Comparison of ENCODE assay signal across 25 cellular contexts in the genomic region with DNA sequence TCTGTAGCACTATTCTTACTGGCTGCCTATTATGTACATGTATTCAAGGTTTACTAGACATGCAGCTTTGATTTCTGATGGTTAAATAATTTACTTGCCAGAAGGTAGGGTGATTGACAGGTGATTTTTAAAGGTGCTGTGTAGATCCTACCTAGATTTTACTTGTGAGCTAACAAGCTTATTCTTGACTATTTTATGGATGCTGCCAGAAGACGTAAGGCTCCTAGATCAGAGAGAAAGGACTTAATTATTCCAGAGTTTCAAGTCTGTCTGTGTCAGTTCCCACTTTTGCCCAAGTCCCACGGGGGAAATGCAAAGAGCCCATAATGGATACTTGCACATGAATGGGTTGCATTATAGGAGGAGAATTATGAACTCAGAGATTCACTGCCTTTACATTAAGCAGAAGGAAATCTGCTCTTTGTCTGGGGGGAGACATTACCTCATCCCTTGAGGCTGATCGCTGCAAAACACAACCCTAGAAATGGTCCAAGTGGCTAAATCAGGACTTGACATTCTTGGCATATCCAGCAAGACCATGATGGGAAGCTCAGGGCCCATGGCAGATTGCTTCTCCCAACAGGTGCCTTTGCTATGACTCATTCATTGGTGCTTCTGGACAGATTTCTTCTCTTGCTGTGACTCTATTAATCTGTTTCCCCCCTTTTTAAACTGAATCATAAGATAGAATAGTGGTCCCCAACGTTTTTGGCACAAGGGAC. TPM values are rescaled to one million over a fixed set of nuclear protein-coding genes. Genes with fewer than 3 reads are reported as not detected.
"Had no signal": no experiment of that assay in that cellular context is flagged by ENCODE, and none has a peak within 500 bp of the region (broad histone marks: within the 10 kb centered on the region; RNA-seq: fewer than 3 reads in every experiment).

No MANE protein-coding gene starts in this region.

- DNase-seq: colonic mucosa; dermis blood vessel endothelial cell; esophagus squamous epithelium; foreskin fibroblast; mammary epithelial cell; mucosa of descending colon; naive thymus-derived CD8-positive, alpha-beta T cell; nucleus accumbens; pancreas; right lobe of liver; stimulated activated CD4-positive, alpha-beta T cell treated with anti-CD3 and anti-CD28 coated beads, Interleukin-15, amount 100 ng/mL, for 24 hours; stimulated activated CD4-positive, alpha-beta T cell treated with anti-CD3 and anti-CD28 coated beads, Interleukin-1b, Interleukin-23, amount 100 ng/mL, for 48 hours; stimulated activated CD4-positive, alpha-beta T cell treated with anti-CD3 and anti-CD28 coated beads, Interleukin-4, amount 100 ng/mL, for 24 hours; stimulated activated naive B cell treated with anti-CD40 and anti-IgM and Interleukin-4, amounts not matched to agents 10 μg/mL and 1 μg/mL and 100 μg/mL, for 72 hours; stimulated activated naive CD8-positive, alpha-beta T cell treated with anti-CD3 and anti-CD28 coated beads, Interleukin-15, amount 100 ng/mL, for 72 hours; testis; upper lobe of right lung had no signal

- H3K9me3 ChIP-seq: colonic mucosa, esophagus squamous epithelium, gastroesophageal sphincter, mucosa of descending colon, pancreas, prostate gland, right lobe of liver, testis, tibial nerve, upper lobe of right lung, vagina had no signal

- H3K27ac Mint-ChIP-seq: naive thymus-derived CD8-positive, alpha-beta T cell; neural progenitor cell; stimulated activated naive B cell treated with anti-CD40 and anti-IgM and Interleukin-4, amounts not matched to agents 10 μg/mL and 1 μg/mL and 100 μg/mL, for 72 hours; stimulated activated naive CD8-positive, alpha-beta T cell treated with anti-CD3 and anti-CD28 coated beads, Interleukin-15, amount 100 ng/mL, for 72 hours had no signal

- H3K36me3 ChIP-seq: colonic mucosa, esophagus squamous epithelium, gastroesophageal sphincter, neural progenitor cell, pancreas, prostate gland, right lobe of liver, tibial nerve, upper lobe of right lung, vagina had no signal

- H3K9me3 Mint-ChIP-seq: neural progenitor cell; stimulated activated naive CD8-positive, alpha-beta T cell treated with anti-CD3 and anti-CD28 coated beads, Interleukin-15, amount 100 ng/mL, for 72 hours had no signal

- H3K4me1 Mint-ChIP-seq: stimulated activated naive B cell treated with anti-CD40 and anti-IgM and Interleukin-4, amounts not matched to agents 10 μg/mL and 1 μg/mL and 100 μg/mL, for 72 hours; stimulated activated naive CD8-positive, alpha-beta T cell treated with anti-CD3 and anti-CD28 coated beads, Interleukin-15, amount 100 ng/mL, for 72 hours had no signal

- ATAC-seq: gastroesophageal sphincter; left lobe of liver; mucosa of descending colon; naive thymus-derived CD8-positive, alpha-beta T cell; pancreas; right lobe of liver; stimulated activated naive B cell treated with anti-CD40 and anti-IgM and Interleukin-4, amounts not matched to agents 10 μg/mL and 1 μg/mL and 100 μg/mL, for 72 hours; stimulated activated naive CD8-positive, alpha-beta T cell treated with anti-CD3 and anti-CD28 coated beads, Interleukin-15, amount 100 ng/mL, for 72 hours; upper lobe of right lung had no signal

- H3K4me3 Mint-ChIP-seq: naive thymus-derived CD8-positive, alpha-beta T cell; neural progenitor cell; stimulated activated naive B cell treated with anti-CD40 and anti-IgM and Interleukin-4, amounts not matched to agents 10 μg/mL and 1 μg/mL and 100 μg/mL, for 72 hours; stimulated activated naive CD8-positive, alpha-beta T cell treated with anti-CD3 and anti-CD28 coated beads, Interleukin-15, amount 100 ng/mL, for 72 hours had no signal

- H3K27me3 ChIP-seq: colonic mucosa, esophagus squamous epithelium, neural progenitor cell, pancreas, right lobe of liver, testis, tibial nerve, upper lobe of right lung, vagina had no signal

- H3K27ac ChIP-seq: colonic mucosa, esophagus squamous epithelium, gastroesophageal sphincter, neural progenitor cell, pancreas, prostate gland, right lobe of liver, testis, tibial nerve, upper lobe of right lung, vagina had no signal

- H3K36me3 Mint-ChIP-seq: naive thymus-derived CD8-positive, alpha-beta T cell; neural progenitor cell; stimulated activated naive B cell treated with anti-CD40 and anti-IgM and Interleukin-4, amounts not matched to agents 10 μg/mL and 1 μg/mL and 100 μg/mL, for 72 hours had no signal

- H2AFZ ChIP-seq: neural progenitor cell had no signal

- H3K27me3 Mint-ChIP-seq: stimulated activated naive B cell treated with anti-CD40 and anti-IgM and Interleukin-4, amounts not matched to agents 10 μg/mL and 1 μg/mL and 100 μg/mL, for 72 hours; stimulated activated naive CD8-positive, alpha-beta T cell treated with anti-CD3 and anti-CD28 coated beads, Interleukin-15, amount 100 ng/mL, for 72 hours had no signal

- H3K4me2 ChIP-seq: neural progenitor cell had no signal

- H3K4me1 ChIP-seq: colonic mucosa, esophagus squamous epithelium, gastroesophageal sphincter, neural progenitor cell, prostate gland, testis, tibial nerve, upper lobe of right lung, vagina had no signal

- H3K4me3 ChIP-seq: colonic mucosa, esophagus squamous epithelium, gastroesophageal sphincter, mucosa of descending colon, neural progenitor cell, pancreas, prostate gland, right lobe of liver, testis, tibial nerve, upper lobe of right lung, vagina had no signal

- H3K9ac ChIP-seq: neural progenitor cell had no signal

RNA-seq across cellular contexts. Expression of a gene that starts 32.1 kb away (rescaled TPM):
- total RNA-seq: dermis blood vessel endothelial cell; epithelial cell of proximal tubule; esophagus squamous epithelium; left lobe of liver; mammary epithelial cell; naive thymus-derived CD8-positive, alpha-beta T cell; renal cortical epithelial cell; upper lobe of right lung had no signal
- polyA plus RNA-seq: mammary epithelial cell; naive thymus-derived CD8-positive, alpha-beta T cell had no signal
